Comparison of ENCODE assay signal across 21 cellular contexts in genomic region chr3:190192807-190193206, GRCh38.
"Had no signal": no experiment of that assay in that cellular context is flagged by ENCODE, and none has a peak within 500 bp of the region (broad histone marks: within the 10 kb centered on the region; RNA-seq: fewer than 3 reads in every experiment).

No MANE protein-coding gene starts in this region.

- H3K27me3 ChIP-seq: colonic mucosa, dorsolateral prefrontal cortex, gastroesophageal sphincter, tibial nerve had no signal

- ATAC-seq: gastroesophageal sphincter; left colon; naive thymus-derived CD4-positive, alpha-beta T cell; right cardiac atrium had no signal

- H3K9me3 ChIP-seq: colonic mucosa, gastroesophageal sphincter, tibial nerve had no signal

- DNase-seq: activated B cell treated with CpG ODN at 0.5 μM for 24 hours; activated effector memory CD4-positive, alpha-beta T cell treated with Interleukin-2 at 50 U/mL for 16 hours; activated naive CD4-positive, alpha-beta T cell treated with Interleukin-2 at 50 U/mL for 16 hours; activated T-cell treated with anti-CD3 and anti-CD28 coated beads for 4 hours; activated T-cell treated with anti-CD3 and anti-CD28 coated beads, Interleukin-2, amount 50 U/mL, for 72 hours; anterior cingulate cortex; colonic mucosa; dorsolateral prefrontal cortex; effector memory CD4-positive, alpha-beta T cell; hippocampal formation; kidney; left colon; midbrain; naive thymus-derived CD4-positive, alpha-beta T cell; nucleus accumbens; posterior cingulate gyrus; right cardiac atrium; stimulated activated CD4-positive, alpha-beta T cell treated with anti-CD3 and anti-CD28 coated beads, Interleukin-2, amount 100 ng/mL, for 24 hours; stimulated activated naive CD4-positive, alpha-beta T cell had no signal

- H3K36me3 ChIP-seq: colonic mucosa, gastroesophageal sphincter, tibial nerve had no signal

- H3K4me3 ChIP-seq: colonic mucosa, dorsolateral prefrontal cortex, gastroesophageal sphincter, tibial nerve had no signal

- H3K4me1 ChIP-seq: colonic mucosa, gastroesophageal sphincter, tibial nerve had no signal

- H3K27ac ChIP-seq: colonic mucosa, dorsolateral prefrontal cortex, gastroesophageal sphincter, tibial nerve had no signal
